7 cellular contexts compared by ENCODE assay signal in genomic region chr10:29417324-29417723, GRCh38.
"Had no signal": no experiment of that assay in that cellular context is flagged by ENCODE, and none has a peak within 500 bp of the region (broad histone marks: within the 10 kb centered on the region; RNA-seq: fewer than 3 reads in every experiment).

No MANE protein-coding gene starts in this region.

- H3K4me3 Mint-ChIP-seq: IgD-negative memory B cell had no signal

- H3K27ac ChIP-seq: HL-60 had no signal

- H3K4me3 ChIP-seq: K562 had no signal

- ATAC-seq: HepG2, K562 had no signal

- H3K9me3 Mint-ChIP-seq: IgD-negative memory B cell had no signal

- FAIRE-seq: HepG2, HTR-8/SVneo, K562 had no signal

- DNase-seq: KBM-7, KG1 had no signal

- H3K27ac Mint-ChIP-seq: IgD-negative memory B cell had no signal
